ENCODE assay signal across 20 cellular contexts in the genomic region with DNA sequence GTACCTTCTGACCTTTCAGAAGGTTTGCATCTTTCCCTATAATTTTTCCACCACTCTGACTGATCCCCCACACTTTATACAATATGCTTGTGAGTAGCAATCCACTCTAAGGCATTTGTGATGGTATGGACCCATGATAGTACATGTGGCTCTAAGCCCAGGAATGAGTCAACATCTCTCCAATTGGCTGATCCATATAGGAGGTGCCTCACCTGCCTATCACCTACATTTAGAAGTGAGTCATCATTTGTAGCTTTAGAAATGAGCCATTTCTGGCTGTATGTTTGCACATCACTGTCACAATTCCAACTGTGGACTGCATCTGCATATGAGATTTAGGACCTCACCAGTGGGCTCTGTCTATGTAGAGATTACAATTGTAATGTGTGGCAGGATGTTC.
"Had no signal": no experiment of that assay in that cellular context is flagged by ENCODE, and none has a peak within 500 bp of the region (broad histone marks: within the 10 kb centered on the region; RNA-seq: fewer than 3 reads in every experiment).

No MANE protein-coding gene starts in this region.

- H3K27me3 ChIP-seq: ascending aorta, neutrophil, pancreas, right lobe of liver, tibial nerve, uterus had no signal

- H3K36me3 ChIP-seq: ascending aorta, neutrophil, pancreas, right lobe of liver, tibial nerve, uterus had no signal

- H3K9me3 ChIP-seq: ascending aorta, neutrophil, pancreas, right lobe of liver, uterus had no signal

- ATAC-seq: esophagus mucosa, pancreas, right lobe of liver, WTC11 had no signal

- H3K4me1 ChIP-seq: ascending aorta, pancreas, right lobe of liver, tibial nerve, uterus had no signal

- H3K36me3 Mint-ChIP-seq: activated naive CD4-positive, alpha-beta T cell treated with anti-CD3 and anti-CD28 coated beads, Interleukin-2, amount 50 U/mL, for 24 hours; immature natural killer cell had no signal

- DNase-seq: activated effector memory CD4-positive, alpha-beta T cell treated with anti-CD3 and anti-CD28 coated beads, Interleukin-2, amount 50 U/mL, for 16 hours; activated T-cell treated with anti-CD3 and anti-CD28 coated beads, Interleukin-2, amount 50 U/mL, for 4 hours; cerebellar nuclear complex; cortex of kidney; immature natural killer cell; pancreas; right lobe of liver; small intestine; stimulated activated CD4-positive, alpha-beta T cell treated with anti-CD3 and anti-CD28 coated beads, Interleukin-15, amount 100 ng/mL, for 24 hours; stimulated activated CD4-positive, alpha-beta T cell treated with anti-CD3 and anti-CD28 coated beads, Interleukin-2, amount 100 ng/mL, for 48 hours; uterus had no signal

- H3K27ac ChIP-seq: ascending aorta, neutrophil, pancreas, right lobe of liver, tibial nerve, uterus had no signal

- H3K4me3 ChIP-seq: ascending aorta, pancreas, right lobe of liver, tibial nerve, uterus had no signal

- H3K4me1 Mint-ChIP-seq: activated naive CD4-positive, alpha-beta T cell treated with anti-CD3 and anti-CD28 coated beads, Interleukin-2, amount 50 U/mL, for 24 hours; immature natural killer cell had no signal

- H3K27me3 Mint-ChIP-seq: activated CD8-positive, alpha-beta T cell treated with anti-CD3 and anti-CD28 coated beads for 36 hours; activated naive CD4-positive, alpha-beta T cell treated with anti-CD3 and anti-CD28 coated beads, Interleukin-2, amount 50 U/mL, for 24 hours; natural killer cell treated with Interleukin-12 subunit alpha and Interleukin-12 subunit beta and Interleukin-15 and Interleukin-18, amount 100 ng/mL, for 72 hours; stimulated activated naive CD8-positive, alpha-beta T cell treated with anti-CD3 and anti-CD28 coated beads, Interleukin-15, Interleukin-2, amounts not matched to agents 100 ng/mL and 50 ng/mL, for 24 hours had no signal

- H3K4me3 Mint-ChIP-seq: activated CD8-positive, alpha-beta T cell treated with anti-CD3 and anti-CD28 coated beads for 36 hours; activated naive CD4-positive, alpha-beta T cell treated with anti-CD3 and anti-CD28 coated beads, Interleukin-2, amount 50 U/mL, for 24 hours; activated T-cell treated with anti-CD3 and anti-CD28 coated beads, Interleukin-2, amount 50 U/mL, for 4 hours; immature natural killer cell; natural killer cell treated with Interleukin-12 subunit alpha and Interleukin-12 subunit beta and Interleukin-15 and Interleukin-18, amount 100 ng/mL, for 72 hours; stimulated activated naive CD8-positive, alpha-beta T cell treated with anti-CD3 and anti-CD28 coated beads, Interleukin-15, Interleukin-2, amounts not matched to agents 100 ng/mL and 50 ng/mL, for 24 hours; WTC11 had no signal

- H3K27ac Mint-ChIP-seq: activated CD8-positive, alpha-beta T cell treated with anti-CD3 and anti-CD28 coated beads for 36 hours; activated naive CD4-positive, alpha-beta T cell treated with anti-CD3 and anti-CD28 coated beads, Interleukin-2, amount 50 U/mL, for 24 hours; immature natural killer cell; natural killer cell treated with Interleukin-12 subunit alpha and Interleukin-12 subunit beta and Interleukin-15 and Interleukin-18, amount 100 ng/mL, for 72 hours; stimulated activated naive CD8-positive, alpha-beta T cell treated with anti-CD3 and anti-CD28 coated beads, Interleukin-15, Interleukin-2, amounts not matched to agents 100 ng/mL and 50 ng/mL, for 24 hours; WTC11 had no signal
